In genomic region chr3:32436816-32437189, GRCh38 we compare ENCODE assay signal across 13 cellular contexts. TPM values are rescaled to one million over a fixed set of nuclear protein-coding genes. Genes with fewer than 3 reads are reported as not detected.
DNase-seq lines count a peak whose midpoint lies in the region; ATAC-seq and FAIRE-seq lines count a peak whose summit lies in the region.
"Had no signal": no experiment of that assay in that cellular context is flagged by ENCODE, and none has a peak within 500 bp of the region (broad histone marks: within the 10 kb centered on the region; RNA-seq: fewer than 3 reads in every experiment).

No MANE protein-coding gene starts in this region.

- CTCF ChIA-PET in CD8-positive, alpha-beta memory T cell (lab: Charles Lee), result interaction anchor here (1.2 to 7.2 kb wide), 3 partner anchors 11 to 31 kb away, joined by 4 to 62 read pairs (median 37); no protein-coding TSS in a partner anchor
- CTCF ChIA-PET in activated CD8-positive, alpha-beta T cell treated with anti-CD3 and anti-CD28 coated beads, Interleukin-2, amount 10 ng/mL, durations not matched to agents 7 days and 5 days (lab: Charles Lee), result interaction anchor here (1.6 to 4.9 kb wide), 6 partner anchors 13 to 39 kb away, joined by 6 to 29 read pairs (median 6); no protein-coding TSS in a partner anchor

- POLR2A ChIA-PET in CD8-positive, alpha-beta memory T cell (lab: Charles Lee), result interaction anchor here (1.9 kb wide), 1 partner anchor 13 kb away, joined by 8 read pairs; no protein-coding TSS in a partner anchor
- POLR2A ChIA-PET in activated CD8-positive, alpha-beta T cell treated with anti-CD3 and anti-CD28 coated beads, Interleukin-2, amount 10 ng/mL, durations not matched to agents 7 days and 5 days (lab: Charles Lee), result interaction anchor here (1.7 kb wide), 1 partner anchor 23 kb away, joined by 6 read pairs; no protein-coding TSS in a partner anchor

- H3K4me1 ChIP-seq in CD8-positive, alpha-beta memory T cell (ENCODE audit: insufficient read depth, low read length), result peaks cover 58% of the 10 kb centered on the region

- no peak for DNase-seq in CD8-positive, alpha-beta memory T cell
- DNase-seq in GM19239 (ENCODE audit: insufficient read length, low spot score) (no peak), NCI-H1048 (lab: John Stamatoyannopoulos, UW) (no peak), midbrain (lab: John Stamatoyannopoulos, UW) (no peak), DMS153 (lab: John Stamatoyannopoulos, UW) (no peak)
- peak; percentile 18 for DNase-seq in activated CD8-positive, alpha-beta T cell treated with anti-CD3 and anti-CD28 coated beads, Interleukin-2, amount 10 ng/mL, durations not matched to agents 7 days and 5 days
- DNase-seq: left cardiac atrium, NCI-H2081 treated with DMSO at 0.1 percent for 48 hours, PC-9 had no signal

- no peak overlapping the region for H3K27ac ChIP-seq in CD8-positive, alpha-beta memory T cell (ENCODE audit: low read depth, low read length)
- H3K27ac ChIP-seq: PC-9 had no signal

- peak overlapping the region in 4 of 7 donors; percentile 8 to 59 (median 46) for H3K4me3 Mint-ChIP-seq in CD8-positive, alpha-beta memory T cell
- no peak overlapping the region for H3K4me3 Mint-ChIP-seq in activated CD8-positive, alpha-beta T cell treated with anti-CD3 and anti-CD28 coated beads, Interleukin-2, amount 10 ng/mL, durations not matched to agents 7 days and 5 days
- H3K4me3 Mint-ChIP-seq: CD14-positive monocyte, GM23338 had no signal

- no peaks in the 10 kb centered on the region for H3K27me3 ChIP-seq in CD8-positive, alpha-beta memory T cell (ENCODE audit: insufficient read depth, low read length, poor library complexity, severe bottlenecking)

- H3K36me3 ChIP-seq in CD8-positive, alpha-beta memory T cell (ENCODE audit: insufficient read depth, low read length), result no peaks in the 10 kb centered on the region

- FAIRE-seq in GM19239 (lab: Jason Lieb, UNC), result peak; percentile 93

- no peak overlapping the region for H3K4me3 ChIP-seq in CD8-positive, alpha-beta memory T cell (ENCODE audit: low read length)
- H3K4me3 ChIP-seq: GM23338, PC-9 had no signal

- peaks cover 0 to 8% (median 6%) of the 10 kb centered on the region in 3 donors for H3K36me3 Mint-ChIP-seq in CD8-positive, alpha-beta memory T cell
- peaks cover 14% of the 10 kb centered on the region for H3K36me3 Mint-ChIP-seq in activated CD8-positive, alpha-beta T cell treated with anti-CD3 and anti-CD28 coated beads, Interleukin-2, amount 10 ng/mL, durations not matched to agents 7 days and 5 days (ENCODE audit: low read depth)

- H3K27me3 Mint-ChIP-seq in CD8-positive, alpha-beta memory T cell, result peaks cover 0 to 3% of the 10 kb centered on the region in 2 donors
- no peaks in the 10 kb centered on the region for H3K27me3 Mint-ChIP-seq in activated CD8-positive, alpha-beta T cell treated with anti-CD3 and anti-CD28 coated beads, Interleukin-2, amount 10 ng/mL, durations not matched to agents 7 days and 5 days (ENCODE audit: low read depth)

- H3K4me1 Mint-ChIP-seq in CD8-positive, alpha-beta memory T cell, result peaks cover 61 to 93% (median 65%) of the 10 kb centered on the region in 3 donors
- peaks cover 70% of the 10 kb centered on the region for H3K4me1 Mint-ChIP-seq in activated CD8-positive, alpha-beta T cell treated with anti-CD3 and anti-CD28 coated beads, Interleukin-2, amount 10 ng/mL, durations not matched to agents 7 days and 5 days (ENCODE audit: low read depth)

- H3K9me3 ChIP-seq in CD8-positive, alpha-beta memory T cell (ENCODE audit: low read length), result no peaks in the 10 kb centered on the region

- H3K27ac Mint-ChIP-seq in CD8-positive, alpha-beta memory T cell, result peak overlapping the region; percentile 22 to 92 (median 88)
- H3K27ac Mint-ChIP-seq in activated CD8-positive, alpha-beta T cell treated with anti-CD3 and anti-CD28 coated beads, Interleukin-2, amount 10 ng/mL, durations not matched to agents 7 days and 5 days, result peak overlapping the region; percentile 81
- H3K27ac Mint-ChIP-seq: GM23338 had no signal

- H3K9me3 Mint-ChIP-seq in CD8-positive, alpha-beta memory T cell, result no peaks in the 10 kb centered on the region
- H3K9me3 Mint-ChIP-seq in activated CD8-positive, alpha-beta T cell treated with anti-CD3 and anti-CD28 coated beads, Interleukin-2, amount 10 ng/mL, durations not matched to agents 7 days and 5 days (ENCODE audit: insufficient read depth), result no peaks in the 10 kb centered on the region
- H3K9me3 Mint-ChIP-seq: GM23338 had no signal

- ATAC-seq in HG03064 (IDR thresholded peaks at IDR 0.05; ENCODE audit: low read depth, unreplicated experiment) (peak; percentile 37), GM19328 (IDR thresholded peaks at IDR 0.05; ENCODE audit: unreplicated experiment) (no peak)
- no peak for ATAC-seq in activated CD8-positive, alpha-beta T cell treated with anti-CD3 and anti-CD28 coated beads, Interleukin-2, amount 10 ng/mL, durations not matched to agents 7 days and 5 days
- ATAC-seq: GM23338, left cardiac atrium had no signal

RNA-seq across cellular contexts. Expression of gene CMTM7, which starts 45.1 kb away (rescaled TPM):
- total RNA-seq in CD8-positive, alpha-beta memory T cell, result 10 to 100 TPM; 33.5 to 39.4 TPM
- polyA plus RNA-seq in CD8-positive, alpha-beta memory T cell, result 113 TPM
- 10 to 100 TPM; 38.3 to 42.3 TPM for total RNA-seq in activated CD8-positive, alpha-beta T cell treated with anti-CD3 and anti-CD28 coated beads, Interleukin-2, amount 10 ng/mL, durations not matched to agents 7 days and 5 days
